In the genomic region with DNA sequence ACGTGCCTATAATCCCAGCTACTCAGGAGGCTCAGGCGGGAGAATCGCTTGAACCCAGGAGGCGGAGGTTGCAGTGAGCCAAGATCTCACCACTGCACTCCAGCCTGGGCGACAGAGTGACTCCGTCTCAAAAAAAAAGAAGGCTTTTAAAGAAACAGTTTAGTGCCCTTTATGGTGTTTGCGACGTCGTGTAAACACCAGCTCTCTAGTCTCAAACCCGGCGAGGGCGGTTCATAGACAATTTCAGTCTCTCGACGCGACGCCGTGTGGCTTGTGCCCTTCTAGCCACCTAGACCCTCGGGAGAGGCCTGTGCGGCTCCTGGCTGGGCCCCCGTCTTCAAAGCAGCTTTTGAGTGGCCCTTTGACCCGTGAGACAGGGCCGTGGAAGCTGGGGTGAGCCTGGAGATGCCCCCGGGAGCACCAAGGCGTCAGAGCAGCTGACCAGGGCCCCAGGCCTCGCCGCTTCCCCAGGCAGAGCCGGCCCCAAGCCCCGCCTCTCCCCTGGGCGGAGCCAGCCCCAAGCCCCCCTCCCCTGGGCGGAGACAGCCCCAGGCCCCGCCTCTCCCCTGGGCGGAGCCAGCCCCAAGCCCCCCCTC, we compare ENCODE assay signal across 1 cellular context.
TF ChIP-seq lines count a peak whose summit lies in the region.

No MANE protein-coding gene starts in this region.

TF ChIP-seq in HepG2, 621 proteins besides CTCF, POLR2A, EP300 and RAD21 (continued from another document and continues in another):
- TF ChIP-seq GMEB2 (CRISPR knock-in tag; IDR thresholded peaks at IDR 0.05; ENCODE audit: low read depth) = no peak
- TF ChIP-seq SIX4 (CRISPR knock-in tag; IDR thresholded peaks at IDR 0.05) = no peak
- TF ChIP-seq MED1 (CRISPR knock-in tag; IDR thresholded peaks at IDR 0.05) = 0 out of 2 replicates have a peak, but pooled peaks have one; percentile 40
- no peak for TF ChIP-seq ZMYM2 (CRISPR knock-in tag; IDR thresholded peaks at IDR 0.05)
- 0 out of 2 replicates have a peak, but pooled peaks have one; percentile 60 for TF ChIP-seq CREBL2 (CRISPR knock-in tag; IDR thresholded peaks at IDR 0.05; ENCODE audit: borderline replicate concordance)
- TF ChIP-seq TFDP2 (CRISPR knock-in tag; IDR thresholded peaks at IDR 0.05) = 0 out of 2 replicates have a peak, but pooled peaks have one; percentile 25
- no peak for TF ChIP-seq HNRNPUL1 (IDR thresholded peaks at IDR 0.05; ENCODE audit: low read depth, low read length)
- no peak for TF ChIP-seq SIX1 (CRISPR knock-in tag; IDR thresholded peaks at IDR 0.05; ENCODE audit: borderline replicate concordance)
- TF ChIP-seq PHF5A (CRISPR knock-in tag; IDR thresholded peaks at IDR 0.05; ENCODE audit: low read depth, unreplicated experiment) = no peak
- TF ChIP-seq CREB3 (CRISPR knock-in tag; IDR thresholded peaks at IDR 0.05) = no peak
- TF ChIP-seq ZNF781 (CRISPR knock-in tag; IDR thresholded peaks at IDR 0.05; ENCODE audit: borderline replicate concordance, not compliant biosample characterization) = no peak
- TF ChIP-seq HOXA7 (CRISPR knock-in tag; IDR thresholded peaks at IDR 0.05) = no peak
- TF ChIP-seq, protein P1, sequence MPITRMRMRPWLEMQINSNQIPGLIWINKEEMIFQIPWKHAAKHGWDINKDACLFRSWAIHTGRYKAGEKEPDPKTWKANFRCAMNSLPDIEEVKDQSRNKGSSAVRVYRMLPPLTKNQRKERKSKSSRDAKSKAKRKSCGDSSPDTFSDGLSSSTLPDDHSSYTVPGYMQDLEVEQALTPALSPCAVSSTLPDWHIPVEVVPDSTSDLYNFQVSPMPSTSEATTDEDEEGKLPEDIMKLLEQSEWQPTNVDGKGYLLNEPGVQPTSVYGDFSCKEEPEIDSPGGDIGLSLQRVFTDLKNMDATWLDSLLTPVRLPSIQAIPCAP (CRISPR knock-in tag; IDR thresholded peaks at IDR 0.05; ENCODE audit: low read depth) = no peak
- TF ChIP-seq RFXAP (CRISPR knock-in tag; IDR thresholded peaks at IDR 0.05; ENCODE audit: borderline replicate concordance) = no peak
- no peak for TF ChIP-seq ZBTB43 (CRISPR knock-in tag; conservative IDR thresholded peaks at IDR 0.05)
- TF ChIP-seq ZNF609 (CRISPR knock-in tag; IDR thresholded peaks at IDR 0.05; ENCODE audit: borderline replicate concordance) = 0 out of 2 replicates have a peak, but pooled peaks have one; percentile 28
- TF ChIP-seq STAG1 (CRISPR knock-in tag; IDR thresholded peaks at IDR 0.05) = no peak
- TF ChIP-seq NFKB2 (CRISPR knock-in tag; IDR thresholded peaks at IDR 0.05; ENCODE audit: borderline replicate concordance) = no peak
- TF ChIP-seq IRF2 (CRISPR knock-in tag; IDR thresholded peaks at IDR 0.05) = peak; percentile 21; the same call in 1 of the 2 replicates
- TF ChIP-seq BCL6 (CRISPR knock-in tag; IDR thresholded peaks at IDR 0.05) = no peak
- TF ChIP-seq ZNF569 (CRISPR knock-in tag; IDR thresholded peaks at IDR 0.05; ENCODE audit: borderline replicate concordance) = no peak
- no peak; the same call in 1 of the 2 replicates for TF ChIP-seq IKZF5 (CRISPR knock-in tag; IDR thresholded peaks at IDR 0.05)
- TF ChIP-seq MIER2 (CRISPR knock-in tag; IDR thresholded peaks at IDR 0.05) = no peak
- TF ChIP-seq ZNF496 (CRISPR knock-in tag; IDR thresholded peaks at IDR 0.05; ENCODE audit: insufficient replicate concordance) = no peak
- TF ChIP-seq KDM4B (CRISPR knock-in tag; IDR thresholded peaks at IDR 0.05) = no peak
- TF ChIP-seq ZNF614 (CRISPR knock-in tag; IDR thresholded peaks at IDR 0.05; ENCODE audit: borderline replicate concordance) = 0 out of 2 replicates have a peak, but pooled peaks have one; percentile 37
- peak; percentile 60; the same call in 1 of the 2 replicates for TF ChIP-seq ZZZ3 (CRISPR knock-in tag; IDR thresholded peaks at IDR 0.05; ENCODE audit: borderline replicate concordance)
- no peak for TF ChIP-seq GMEB1 (CRISPR knock-in tag; IDR thresholded peaks at IDR 0.05; ENCODE audit: borderline replicate concordance)
- no peak for TF ChIP-seq TFE3 (CRISPR knock-in tag; IDR thresholded peaks at IDR 0.05)
- no peak for TF ChIP-seq ATM (IDR thresholded peaks at IDR 0.05; ENCODE audit: borderline replicate concordance)
- TF ChIP-seq, protein P2, sequence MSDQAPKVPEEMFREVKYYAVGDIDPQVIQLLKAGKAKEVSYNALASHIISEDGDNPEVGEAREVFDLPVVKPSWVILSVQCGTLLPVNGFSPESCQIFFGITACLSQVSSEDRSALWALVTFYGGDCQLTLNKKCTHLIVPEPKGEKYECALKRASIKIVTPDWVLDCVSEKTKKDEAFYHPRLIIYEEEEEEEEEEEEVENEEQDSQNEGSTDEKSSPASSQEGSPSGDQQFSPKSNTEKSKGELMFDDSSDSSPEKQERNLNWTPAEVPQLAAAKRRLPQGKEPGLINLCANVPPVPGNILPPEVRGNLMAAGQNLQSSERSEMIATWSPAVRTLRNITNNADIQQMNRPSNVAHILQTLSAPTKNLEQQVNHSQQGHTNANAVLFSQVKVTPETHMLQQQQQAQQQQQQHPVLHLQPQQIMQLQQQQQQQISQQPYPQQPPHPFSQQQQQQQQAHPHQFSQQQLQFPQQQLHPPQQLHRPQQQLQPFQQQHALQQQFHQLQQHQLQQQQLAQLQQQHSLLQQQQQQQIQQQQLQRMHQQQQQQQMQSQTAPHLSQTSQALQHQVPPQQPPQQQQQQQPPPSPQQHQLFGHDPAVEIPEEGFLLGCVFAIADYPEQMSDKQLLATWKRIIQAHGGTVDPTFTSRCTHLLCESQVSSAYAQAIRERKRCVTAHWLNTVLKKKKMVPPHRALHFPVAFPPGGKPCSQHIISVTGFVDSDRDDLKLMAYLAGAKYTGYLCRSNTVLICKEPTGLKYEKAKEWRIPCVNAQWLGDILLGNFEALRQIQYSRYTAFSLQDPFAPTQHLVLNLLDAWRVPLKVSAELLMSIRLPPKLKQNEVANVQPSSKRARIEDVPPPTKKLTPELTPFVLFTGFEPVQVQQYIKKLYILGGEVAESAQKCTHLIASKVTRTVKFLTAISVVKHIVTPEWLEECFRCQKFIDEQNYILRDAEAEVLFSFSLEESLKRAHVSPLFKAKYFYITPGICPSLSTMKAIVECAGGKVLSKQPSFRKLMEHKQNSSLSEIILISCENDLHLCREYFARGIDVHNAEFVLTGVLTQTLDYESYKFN (CRISPR knock-in tag; conservative IDR thresholded peaks at IDR 0.05) = peak; percentile 29; the same call in 1 of the 2 replicates
